ENCODE assay signal across 11 cellular contexts in the genomic region with DNA sequence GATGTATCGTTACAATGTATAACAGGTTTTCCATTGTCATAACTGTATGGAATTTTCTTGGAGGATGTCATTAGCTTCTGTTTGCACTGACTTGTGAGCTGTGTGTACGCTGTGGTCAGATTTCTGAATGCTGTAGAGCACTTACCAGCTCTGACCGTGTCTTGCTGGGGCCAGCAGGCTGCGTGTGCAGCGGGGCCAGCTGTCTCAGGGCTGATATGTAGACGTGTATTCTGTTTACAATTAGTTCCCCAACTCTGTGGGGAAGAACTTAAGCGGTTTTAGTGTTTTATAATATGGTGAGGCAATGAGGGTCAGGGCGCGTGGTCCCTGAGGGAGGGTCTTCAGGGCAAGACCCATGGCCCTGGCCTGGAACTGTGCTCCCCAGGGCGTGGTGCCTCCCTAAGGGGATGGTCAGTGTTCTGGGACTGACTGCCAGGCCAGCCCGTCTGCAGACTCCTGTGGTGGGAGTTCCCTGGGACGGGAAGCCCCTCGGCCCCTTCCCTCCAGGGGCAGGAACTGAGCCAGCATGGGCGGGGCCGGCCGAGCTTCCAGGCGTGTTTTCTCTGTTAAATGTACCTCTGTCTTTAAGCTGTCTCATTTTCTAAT. TPM values are rescaled to one million over a fixed set of nuclear protein-coding genes. Genes with fewer than 3 reads are reported as not detected.
DNase-seq lines count a peak whose midpoint lies in the region; ATAC-seq and TF ChIP-seq lines count a peak whose summit lies in the region.
"Had no signal": no experiment of that assay in that cellular context is flagged by ENCODE, and none has a peak within 500 bp of the region (broad histone marks: within the 10 kb centered on the region; RNA-seq: fewer than 3 reads in every experiment).

No MANE protein-coding gene starts in this region.

- peak overlapping the region; percentile 52 for H3K27ac ChIP-seq in caudate nucleus (ENCODE audit: low read depth, low read length)
- peak overlapping the region; percentile 53 for H3K27ac ChIP-seq in lower lobe of right lung
- H3K27ac ChIP-seq in thoracic aorta, result peak overlapping the region; percentile 30 to 31
- H3K27ac ChIP-seq: KMS-11 had no signal

- no peak for TF ChIP-seq CTCF in activated CD8-positive, alpha-beta T cell treated with anti-CD3 and anti-CD28 coated beads for 36 hours (IDR thresholded peaks at IDR 0.05)
- TF ChIP-seq CTCF in lower lobe of right lung (IDR thresholded peaks at IDR 0.05) (no peak), thoracic aorta (IDR thresholded peaks at IDR 0.05) (no peak)

- intact Hi-C loops in activated CD8-positive, alpha-beta T cell treated with anti-CD3 and anti-CD28 coated beads for 36 hours (cut with micrococcal nuclease), result no loop called here
- intact Hi-C loops in lower lobe of right lung (cut with DNase I), result no loop called here

- peak overlapping the region; percentile 20 for H3K27ac Mint-ChIP-seq in activated CD8-positive, alpha-beta T cell treated with anti-CD3 and anti-CD28 coated beads, Interleukin-2, amount 10 ng/mL, durations not matched to agents 7 days and 5 days
- H3K27ac Mint-ChIP-seq in activated CD8-positive, alpha-beta T cell treated with anti-CD3 and anti-CD28 coated beads for 36 hours, result no peak overlapping the region

- H3K27me3 Mint-ChIP-seq in activated CD8-positive, alpha-beta T cell treated with anti-CD3 and anti-CD28 coated beads, Interleukin-2, amount 10 ng/mL, durations not matched to agents 7 days and 5 days (ENCODE audit: low read depth), result no peaks in the 10 kb centered on the region
- no peaks in the 10 kb centered on the region for H3K27me3 Mint-ChIP-seq in activated CD8-positive, alpha-beta T cell treated with anti-CD3 and anti-CD28 coated beads for 36 hours
- H3K27me3 Mint-ChIP-seq: activated CD4-positive, alpha-beta memory T cell treated with anti-CD3 and anti-CD28 coated beads for 36 hours had no signal

- POLR2A ChIA-PET in activated CD8-positive, alpha-beta T cell treated with anti-CD3 and anti-CD28 coated beads, Interleukin-2, amount 10 ng/mL, durations not matched to agents 7 days and 5 days (lab: Charles Lee), result no interaction called here
- POLR2A ChIA-PET in activated CD8-positive, alpha-beta T cell treated with anti-CD3 and anti-CD28 coated beads for 36 hours (lab: Charles Lee), result interaction anchor here (1.2 to 2.1 kb wide), 3 partner anchors 8 to 17 kb away, joined by 3 to 7 read pairs (median 4); no protein-coding TSS in a partner anchor

- peaks cover 88% of the 10 kb centered on the region for H3K36me3 ChIP-seq in lower lobe of right lung
- H3K36me3 ChIP-seq in thoracic aorta, result peaks cover 53% of the 10 kb centered on the region
- peaks cover 82% of the 10 kb centered on the region for H3K36me3 ChIP-seq in HAP-1 (replicated peaks)

- H3K9me3 Mint-ChIP-seq in activated CD8-positive, alpha-beta T cell treated with anti-CD3 and anti-CD28 coated beads, Interleukin-2, amount 10 ng/mL, durations not matched to agents 7 days and 5 days (ENCODE audit: insufficient read depth), result no peaks in the 10 kb centered on the region
- H3K9me3 Mint-ChIP-seq in activated CD8-positive, alpha-beta T cell treated with anti-CD3 and anti-CD28 coated beads for 36 hours, result no peaks in the 10 kb centered on the region
- H3K9me3 Mint-ChIP-seq: activated CD4-positive, alpha-beta memory T cell treated with anti-CD3 and anti-CD28 coated beads for 36 hours had no signal

- H3K4me1 ChIP-seq in lower lobe of right lung (peaks cover 56% of the 10 kb centered on the region), thoracic aorta (ENCODE audit: control insufficient read depth in 1 of 2, low read depth in 2 of 2) (peaks cover 5 to 57% of the 10 kb centered on the region in 2 donors), HAP-1 (no peaks in the 10 kb centered on the region)

- H3K9me3 ChIP-seq in lower lobe of right lung, result no peaks in the 10 kb centered on the region
- H3K9me3 ChIP-seq in thoracic aorta, result no peaks in the 10 kb centered on the region
- H3K9me3 ChIP-seq in HAP-1, result no peaks in the 10 kb centered on the region

- no peak overlapping the region for H3K4me3 ChIP-seq in lower lobe of right lung
- H3K4me3 ChIP-seq in thoracic aorta, result no peak overlapping the region
- no peak overlapping the region for H3K4me3 ChIP-seq in HAP-1

- ATAC-seq in activated CD8-positive, alpha-beta T cell treated with anti-CD3 and anti-CD28 coated beads, Interleukin-2, amount 10 ng/mL, durations not matched to agents 7 days and 5 days, result no peak
- no peak for ATAC-seq in activated CD8-positive, alpha-beta T cell treated with anti-CD3 and anti-CD28 coated beads for 36 hours
- ATAC-seq in lower lobe of right lung (no peak), thoracic aorta (ENCODE audit: insufficient number of reproducible peaks, low FRiP score, low read depth) (no peak), GM19351 (IDR thresholded peaks at IDR 0.05; ENCODE audit: unreplicated experiment) (no peak)

- peaks cover 34% of the 10 kb centered on the region for H3K36me3 Mint-ChIP-seq in activated CD8-positive, alpha-beta T cell treated with anti-CD3 and anti-CD28 coated beads, Interleukin-2, amount 10 ng/mL, durations not matched to agents 7 days and 5 days (ENCODE audit: low read depth)
- peaks cover 9% of the 10 kb centered on the region for H3K36me3 Mint-ChIP-seq in activated CD8-positive, alpha-beta T cell treated with anti-CD3 and anti-CD28 coated beads for 36 hours (ENCODE audit: low read depth)

- no peak for DNase-seq in activated CD8-positive, alpha-beta T cell treated with anti-CD3 and anti-CD28 coated beads, Interleukin-2, amount 10 ng/mL, durations not matched to agents 7 days and 5 days
- DNase-seq in activated CD8-positive, alpha-beta T cell treated with anti-CD3 and anti-CD28 coated beads for 36 hours, result no peak
- DNase-seq in caudate nucleus (lab: John Stamatoyannopoulos, UW), result no peak
- peak; percentile 47 for DNase-seq in lower lobe of right lung
- no peak for DNase-seq in thoracic aorta (ENCODE audit: low spot score)
- no peak for DNase-seq in NCI-H1105 treated with DMSO at 0.1 percent for 48 hours (lab: John Stamatoyannopoulos, UW)
- no peak for DNase-seq in HAP-1 (ENCODE audit: low spot score in 2 of 2)
- DNase-seq: activated CD4-positive, alpha-beta memory T cell treated with anti-CD3 and anti-CD28 coated beads for 36 hours; stimulated activated CD8-positive, alpha-beta memory T cell treated with anti-CD3 and anti-CD28 coated beads, Interleukin-4, amount 100 ng/mL, for 48 hours had no signal

- no peaks in the 10 kb centered on the region for H3K4me1 Mint-ChIP-seq in activated CD8-positive, alpha-beta T cell treated with anti-CD3 and anti-CD28 coated beads, Interleukin-2, amount 10 ng/mL, durations not matched to agents 7 days and 5 days (ENCODE audit: low read depth)
- H3K4me1 Mint-ChIP-seq in activated CD8-positive, alpha-beta T cell treated with anti-CD3 and anti-CD28 coated beads for 36 hours (ENCODE audit: low read depth), result peaks cover 6% of the 10 kb centered on the region

- CTCF ChIA-PET in activated CD8-positive, alpha-beta T cell treated with anti-CD3 and anti-CD28 coated beads, Interleukin-2, amount 10 ng/mL, durations not matched to agents 7 days and 5 days (lab: Charles Lee), result interaction anchor here (1.8 kb wide), 1 partner anchor 17 kb away, joined by 5 read pairs; no protein-coding TSS in a partner anchor
- CTCF ChIA-PET in activated CD8-positive, alpha-beta T cell treated with anti-CD3 and anti-CD28 coated beads for 36 hours (lab: Charles Lee), result interaction anchor here (0.8 kb wide), 1 partner anchor 17 kb away, joined by 3 read pairs; no protein-coding TSS in a partner anchor

- no peak overlapping the region for H3K4me3 Mint-ChIP-seq in activated CD8-positive, alpha-beta T cell treated with anti-CD3 and anti-CD28 coated beads, Interleukin-2, amount 10 ng/mL, durations not matched to agents 7 days and 5 days
- no peak overlapping the region for H3K4me3 Mint-ChIP-seq in activated CD8-positive, alpha-beta T cell treated with anti-CD3 and anti-CD28 coated beads for 36 hours
- H3K4me3 Mint-ChIP-seq: activated CD4-positive, alpha-beta memory T cell treated with anti-CD3 and anti-CD28 coated beads for 36 hours had no signal

- no peaks in the 10 kb centered on the region for H3K27me3 ChIP-seq in lower lobe of right lung (ENCODE audit: low read depth)
- H3K27me3 ChIP-seq in thoracic aorta (replicated peaks; ENCODE audit: insufficient read depth), result no peaks in the 10 kb centered on the region
- no peaks in the 10 kb centered on the region for H3K27me3 ChIP-seq in HAP-1 (ENCODE audit: low read depth)

- in situ Hi-C loops in HAP-1 (cut with MboI; ENCODE audit: low sequenced_read_pairs), result no loop called here

RNA-seq across cellular contexts. Expression of gene XRCC3, which starts 18.7 kb away (rescaled TPM):
- 10 to 100 TPM; 46.2 to 52.5 TPM for total RNA-seq in activated CD8-positive, alpha-beta T cell treated with anti-CD3 and anti-CD28 coated beads, Interleukin-2, amount 10 ng/mL, durations not matched to agents 7 days and 5 days
- 10 to 100 TPM; 47.3 to 55.2 TPM for total RNA-seq in activated CD8-positive, alpha-beta T cell treated with anti-CD3 and anti-CD28 coated beads for 36 hours
- total RNA-seq in lower lobe of right lung, result 5.0 TPM
- total RNA-seq in thoracic aorta, result 10 to 100 TPM in 1 of 2 donors, 1 to 10 TPM in 1; 8.4 to 18.5 TPM

RNA-seq across cellular contexts. Expression of gene ZFYVE21, which starts 19.0 kb away (rescaled TPM):
- total RNA-seq in activated CD8-positive, alpha-beta T cell treated with anti-CD3 and anti-CD28 coated beads, Interleukin-2, amount 10 ng/mL, durations not matched to agents 7 days and 5 days, result 10 to 100 TPM; 16.7 to 17.4 TPM
- 10 to 100 TPM; 10.4 to 11.6 TPM for total RNA-seq in activated CD8-positive, alpha-beta T cell treated with anti-CD3 and anti-CD28 coated beads for 36 hours
- total RNA-seq in lower lobe of right lung (49.4 TPM), thoracic aorta (100 to 1,000 TPM in 1 of 2 donors, 10 to 100 TPM in 1; 97.1 to 159 TPM)
